Comparison of ENCODE assay signal across 1 cellular context in the genomic region with DNA sequence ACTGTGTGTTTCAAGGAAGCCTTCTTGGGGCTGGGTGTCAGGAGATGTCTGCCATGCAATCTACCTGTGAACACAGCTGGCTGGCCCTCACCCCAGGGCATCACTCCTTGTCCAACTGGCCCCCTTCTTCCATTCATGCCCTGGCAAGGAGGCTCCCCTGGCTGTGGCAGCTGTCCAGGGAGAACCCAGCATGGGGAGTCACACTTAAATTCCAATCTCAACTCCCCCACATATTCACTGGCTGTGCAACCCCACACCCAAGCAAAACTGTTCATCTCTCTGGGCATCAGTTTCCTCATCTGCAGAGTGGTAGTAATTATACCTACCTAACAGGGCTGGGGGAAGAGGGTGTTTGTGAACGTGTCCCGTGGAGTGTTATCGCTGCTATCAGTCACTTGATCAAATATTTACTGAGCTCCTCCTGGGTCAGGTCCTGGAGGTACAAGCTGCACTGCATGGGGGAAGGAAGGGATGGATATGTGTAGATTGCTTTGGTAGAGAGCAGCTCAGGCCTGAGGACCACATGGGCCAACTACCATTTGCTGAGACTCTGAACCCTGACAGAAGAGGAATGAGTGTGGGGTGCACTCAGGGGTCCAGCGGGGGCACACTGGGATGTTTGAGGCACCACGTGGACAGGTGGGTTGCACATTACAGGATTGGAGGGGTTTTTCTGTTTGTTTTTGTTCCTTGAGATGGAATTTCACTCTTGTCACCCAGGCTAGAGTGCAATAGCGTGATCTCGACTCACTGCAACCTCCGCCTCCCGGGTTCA.
TF ChIP-seq lines count a peak whose summit lies in the region.

No MANE protein-coding gene starts in this region.

TF ChIP-seq in K562, 482 proteins besides CTCF, POLR2A, EP300 and RAD21:
- TF ChIP-seq ZNF77 (CRISPR knock-in tag; IDR thresholded peaks at IDR 0.05) (0 out of 2 replicates have a peak, but pooled peaks have one; percentile 42), MCM5 (IDR thresholded peaks at IDR 0.05; ENCODE audit: low read depth) (no peak), TOE1 (IDR thresholded peaks at IDR 0.05; ENCODE audit: borderline replicate concordance) (no peak), TOE1 (CRISPR knock-in tag; IDR thresholded peaks at IDR 0.05; ENCODE audit: borderline replicate concordance, low read depth) (no peak), NCOA2 (IDR thresholded peaks at IDR 0.05; ENCODE audit: partially characterized antibody in 2 of 2) (no peak), PPARD (CRISPR knock-in tag; IDR thresholded peaks at IDR 0.05) (0 out of 2 replicates have a peak, but pooled peaks have one; percentile 19)
